In the genomic region with DNA sequence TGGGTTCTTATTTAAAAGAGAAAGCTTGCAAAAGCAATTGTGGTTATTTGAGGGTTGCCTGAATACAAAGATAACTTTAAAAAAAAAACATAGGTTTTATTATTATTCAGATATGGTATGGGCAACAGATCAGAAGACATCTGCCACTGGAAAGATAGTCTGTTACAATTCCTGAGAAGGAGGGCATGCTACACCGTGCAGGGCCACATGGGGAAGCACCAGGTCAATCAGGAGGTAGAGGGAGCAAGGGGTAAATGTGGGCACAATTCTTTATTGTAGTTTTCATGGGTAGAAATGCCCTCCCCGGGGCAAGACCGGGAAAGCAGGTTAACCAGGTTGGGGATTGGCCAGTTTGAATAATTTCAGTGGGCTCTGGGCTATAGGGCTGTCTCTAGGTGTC, we compare ENCODE assay signal across 1 cellular context.
TF ChIP-seq lines count a peak whose summit lies in the region.

No MANE protein-coding gene starts in this region.

TF ChIP-seq in GM12878, 131 proteins besides CTCF, POLR2A, EP300 and RAD21:
- TF ChIP-seq, protein P1, sequence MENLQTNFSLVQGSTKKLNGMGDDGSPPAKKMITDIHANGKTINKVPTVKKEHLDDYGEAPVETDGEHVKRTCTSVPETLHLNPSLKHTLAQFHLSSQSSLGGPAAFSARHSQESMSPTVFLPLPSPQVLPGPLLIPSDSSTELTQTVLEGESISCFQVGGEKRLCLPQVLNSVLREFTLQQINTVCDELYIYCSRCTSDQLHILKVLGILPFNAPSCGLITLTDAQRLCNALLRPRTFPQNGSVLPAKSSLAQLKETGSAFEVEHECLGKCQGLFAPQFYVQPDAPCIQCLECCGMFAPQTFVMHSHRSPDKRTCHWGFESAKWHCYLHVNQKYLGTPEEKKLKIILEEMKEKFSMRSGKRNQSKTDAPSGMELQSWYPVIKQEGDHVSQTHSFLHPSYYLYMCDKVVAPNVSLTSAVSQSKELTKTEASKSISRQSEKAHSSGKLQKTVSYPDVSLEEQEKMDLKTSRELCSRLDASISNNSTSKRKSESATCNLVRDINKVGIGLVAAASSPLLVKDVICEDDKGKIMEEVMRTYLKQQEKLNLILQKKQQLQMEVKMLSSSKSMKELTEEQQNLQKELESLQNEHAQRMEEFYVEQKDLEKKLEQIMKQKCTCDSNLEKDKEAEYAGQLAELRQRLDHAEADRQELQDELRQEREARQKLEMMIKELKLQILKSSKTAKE (IDR thresholded peaks at IDR 0.05; ENCODE audit: low read depth, poor library complexity, severe bottlenecking): no peak
- TF ChIP-seq FOS (IDR thresholded peaks at IDR 0.05; ENCODE audit: borderline replicate concordance, extremely low read depth, insufficient read length): no peak
- TF ChIP-seq POU2F2 (IDR thresholded peaks at IDR 0.05; ENCODE audit: borderline replicate concordance, low read depth, low read length): no peak
- no peak for TF ChIP-seq ZNF622 (IDR thresholded peaks at IDR 0.05)
- no peak for TF ChIP-seq SIN3A (IDR thresholded peaks at IDR 0.05; ENCODE audit: low read depth, low read length)
- TF ChIP-seq NFXL1 (IDR thresholded peaks at IDR 0.05; ENCODE audit: borderline replicate concordance): no peak
- TF ChIP-seq RAD51 (IDR thresholded peaks at IDR 0.05): no peak
- no peak for TF ChIP-seq GABPA (IDR thresholded peaks at IDR 0.05; ENCODE audit: low read depth)
